8 cellular contexts compared by ENCODE assay signal in genomic region chr12:64450711-64451486, GRCh38. TPM values are rescaled to one million over a fixed set of nuclear protein-coding genes. Genes with fewer than 3 reads are reported as not detected.
DNase-seq lines count a peak whose midpoint lies in the region; ATAC-seq and TF ChIP-seq lines count a peak whose summit lies in the region.

No MANE protein-coding gene starts in this region.

- peaks cover 0 to 30% (median 3%) of the 10 kb centered on the region in 3 donors for H3K36me3 Mint-ChIP-seq in CD8-positive, alpha-beta memory T cell

- H3K27me3 Mint-ChIP-seq in CD8-positive, alpha-beta memory T cell: no peaks in the 10 kb centered on the region

- H3K4me1 ChIP-seq in CD8-positive, alpha-beta memory T cell (ENCODE audit: insufficient read depth, low read length): peaks cover 32% of the 10 kb centered on the region
- H3K4me1 ChIP-seq in PC-9 (replicated peaks; ENCODE audit: insufficient read depth): peaks cover 26% of the 10 kb centered on the region
- peaks cover 11 to 15% of the 10 kb centered on the region in 2 donors for H3K4me1 ChIP-seq in duodenal mucosa (ENCODE audit: control insufficient read depth in 1 of 2, insufficient read depth in 2 of 2, low read length in 2 of 2)
- peaks cover 11% of the 10 kb centered on the region for H3K4me1 ChIP-seq in muscle layer of colon (ENCODE audit: insufficient read depth, low read length)

- H3K27ac Mint-ChIP-seq in CD8-positive, alpha-beta memory T cell: peak overlapping the region; percentile 92 to 98 (median 96)

- CTCF ChIA-PET in CD8-positive, alpha-beta memory T cell (lab: Charles Lee): interaction anchor here (0.9 to 1.2 kb wide), 2 partner anchors 10 to 46 kb away, joined by 4 to 6 read pairs; partner anchors contain the start of gene XPOT
- CTCF ChIA-PET in PC-9 (lab: Charles Lee): interaction anchor here (0.6 kb wide), 2 partner anchors 114 to 523 kb away, joined by 3 to 22 read pairs; no protein-coding TSS in a partner anchor

- H3K79me2 ChIP-seq in PC-9 (ENCODE audit: low read depth): peaks cover 35% of the 10 kb centered on the region

- peak overlapping the region; percentile 30 for H3K27ac ChIP-seq in CD8-positive, alpha-beta memory T cell (ENCODE audit: low read depth, low read length)
- H3K27ac ChIP-seq in PC-9 (peak overlapping the region; percentile 87), duodenal mucosa (ENCODE audit: low read depth, low read length) (no peak overlapping the region), muscle layer of colon (ENCODE audit: low read depth, low read length) (peak overlapping the region; percentile 92)

- H3K4me1 Mint-ChIP-seq in CD8-positive, alpha-beta memory T cell: peaks cover 43 to 53% (median 51%) of the 10 kb centered on the region in 3 donors

- peak overlapping the region; percentile 74 for H3K4me3 ChIP-seq in CD8-positive, alpha-beta memory T cell (ENCODE audit: low read length)
- H3K4me3 ChIP-seq in HFF-Myc (replicated peaks; ENCODE audit: low read depth, low read length): peak overlapping the region; percentile 91
- H3K4me3 ChIP-seq in PC-9: peak overlapping the region; percentile 69
- H3K4me3 ChIP-seq in duodenal mucosa (ENCODE audit: low read depth in 1 of 2, low read length in 2 of 2): peak overlapping the region; percentile 89 to 96
- peak overlapping the region; percentile 70 to 97 for H3K4me3 ChIP-seq in muscle layer of colon (ENCODE audit: low read depth in 1 of 2, low read length in 2 of 2)

- H3K9me3 ChIP-seq in CD8-positive, alpha-beta memory T cell (ENCODE audit: low read length): no peaks in the 10 kb centered on the region
- H3K9me3 ChIP-seq in PC-9 (ENCODE audit: insufficient read depth, low read depth): no peaks in the 10 kb centered on the region
- H3K9me3 ChIP-seq in duodenal mucosa (ENCODE audit: control insufficient read depth in 1 of 2, low read length in 2 of 2): no peaks in the 10 kb centered on the region
- H3K9me3 ChIP-seq in muscle layer of colon (ENCODE audit: low read length): no peaks in the 10 kb centered on the region

- ATAC-seq in GM19467 (IDR thresholded peaks at IDR 0.05; ENCODE audit: unreplicated experiment) (no peak), HG02981 (IDR thresholded peaks at IDR 0.05; ENCODE audit: unreplicated experiment) (no peak)

- H3K27me3 ChIP-seq in CD8-positive, alpha-beta memory T cell (ENCODE audit: insufficient read depth, low read length, poor library complexity, severe bottlenecking): no peaks in the 10 kb centered on the region
- H3K27me3 ChIP-seq in PC-9 (ENCODE audit: insufficient read depth, low read depth) (no peaks in the 10 kb centered on the region), duodenal mucosa (ENCODE audit: control insufficient read depth in 1 of 2, insufficient read depth in 2 of 2, low read length in 2 of 2) (no peaks in the 10 kb centered on the region), muscle layer of colon (ENCODE audit: control insufficient read depth in 1 of 2, insufficient read depth in 2 of 2, low read length in 2 of 2) (no peaks in the 10 kb centered on the region)

- intact Hi-C loops in PC-9 (cut with micrococcal nuclease; ENCODE audit: unreplicated experiment): loop anchor here (5.0 to 10.0 kb wide), 2 partner anchors 49 to 154 kb away; partner anchors contain the start of gene XPOT

- TF ChIP-seq CTCF in HFF-Myc (IDR thresholded peaks at IDR 0.05; ENCODE audit: low read depth, low read length, missing control alignments) (no peak), PC-9 (conservative IDR thresholded peaks at IDR 0.05) (no peak)

- POLR2A ChIA-PET in CD8-positive, alpha-beta memory T cell (lab: Charles Lee): interaction anchor here (0.6 to 1.0 kb wide), 2 partner anchors 8 to 37 kb away, joined by 3 read pairs; no protein-coding TSS in a partner anchor
- POLR2A ChIA-PET in PC-9 (lab: Charles Lee; ENCODE audit: unreplicated experiment): no interaction called here

- H3F3A ChIP-seq in PC-9 (ENCODE audit: insufficient read depth, low read depth): peaks cover 58% of the 10 kb centered on the region

- H2AFZ ChIP-seq in PC-9: 0 out of 2 replicates have a peak overlapping the region, but pooled peaks have one; percentile 73

- H3K9me2 ChIP-seq in PC-9 (ENCODE audit: insufficient read depth): no peaks in the 10 kb centered on the region

- H3K36me3 ChIP-seq in CD8-positive, alpha-beta memory T cell (ENCODE audit: insufficient read depth, low read length): peaks cover 2% of the 10 kb centered on the region
- H3K36me3 ChIP-seq in PC-9 (ENCODE audit: low read depth): peaks cover 26% of the 10 kb centered on the region
- H3K36me3 ChIP-seq in duodenal mucosa (ENCODE audit: control insufficient read depth in 1 of 2, insufficient read depth in 2 of 2, low read length in 2 of 2): peaks cover 5 to 11% of the 10 kb centered on the region in 2 donors
- peaks cover 15% of the 10 kb centered on the region for H3K36me3 ChIP-seq in muscle layer of colon (ENCODE audit: insufficient read depth, low read length)

- no peak for DNase-seq in CD8-positive, alpha-beta memory T cell
- no peak for DNase-seq in HFF-Myc (ENCODE audit: extremely low read depth, low read depth)
- DNase-seq in PC-9: no peak
- no peak for DNase-seq in dermis blood vessel endothelial cell

- no TSS peak for BruUV-seq in PC-9 (replicated peaks; lab: Mats Ljungman, UMichigan)

- H3K4me2 ChIP-seq in PC-9: peak overlapping the region; percentile 89

- H3K9ac ChIP-seq in duodenal mucosa (ENCODE audit: low read depth in 1 of 2, low read length in 2 of 2): peak overlapping the region; percentile 94 to 95
- peak overlapping the region; percentile 65 for H3K9ac ChIP-seq in muscle layer of colon (ENCODE audit: low read length)

- peaks cover 40% of the 10 kb centered on the region for H4K20me1 ChIP-seq in PC-9 (ENCODE audit: insufficient read depth)

- H3K4me3 Mint-ChIP-seq in CD8-positive, alpha-beta memory T cell: peak overlapping the region; percentile 90 to 96 (median 94)

- H3K9me3 Mint-ChIP-seq in CD8-positive, alpha-beta memory T cell: no peaks in the 10 kb centered on the region

RNA-seq across cellular contexts. Expression of gene TBK1, which starts 1.0 kb away (rescaled TPM):
- total RNA-seq in CD8-positive, alpha-beta memory T cell: 10 to 100 TPM; 25.9 to 27.6 TPM
- 26.8 TPM for polyA plus RNA-seq in CD8-positive, alpha-beta memory T cell
- total RNA-seq in PC-9 (2021): 18.0 and 26.2 TPM in 2 replicates
- total RNA-seq in dermis blood vessel endothelial cell: 44.1 and 50.6 TPM in 2 replicates

RNA-seq across cellular contexts. Expression of gene XPOT, which starts 46.7 kb away (rescaled TPM):
- 100 to 1,000 TPM; 136 to 140 TPM for total RNA-seq in CD8-positive, alpha-beta memory T cell
- 44.7 TPM for polyA plus RNA-seq in CD8-positive, alpha-beta memory T cell
- total RNA-seq in PC-9 (2021) (95.6 and 122 TPM in 2 replicates), dermis blood vessel endothelial cell (52.9 and 78.2 TPM in 2 replicates)
